ENCODE assay signal across 12 cellular contexts in genomic region chr2:16649353-16650286, GRCh38. TPM values are rescaled to one million over a fixed set of nuclear protein-coding genes. Genes with fewer than 3 reads are reported as not detected.
DNase-seq lines count a peak whose midpoint lies in the region; ATAC-seq and TF ChIP-seq lines count a peak whose summit lies in the region.
"Had no signal": no experiment of that assay in that cellular context is flagged by ENCODE, and none has a peak within 500 bp of the region (broad histone marks: within the 10 kb centered on the region; RNA-seq: fewer than 3 reads in every experiment).

No MANE protein-coding gene starts in this region.

- H3K27me3 Mint-ChIP-seq in activated naive CD8-positive, alpha-beta T cell treated with anti-CD3 and anti-CD28 coated beads, Interleukin-2, amount 50 U/mL, for 24 hours: no peaks in the 10 kb centered on the region
- H3K27me3 Mint-ChIP-seq in activated naive CD8-positive, alpha-beta T cell treated with anti-CD3 and anti-CD28 coated beads for 36 hours: no peaks in the 10 kb centered on the region
- H3K27me3 Mint-ChIP-seq in brain (no peaks in the 10 kb centered on the region), naive B cell (no peaks in the 10 kb centered on the region)

- no peak overlapping the region for H3K4me3 Mint-ChIP-seq in activated naive CD8-positive, alpha-beta T cell treated with anti-CD3 and anti-CD28 coated beads, Interleukin-2, amount 50 U/mL, for 24 hours
- no peak overlapping the region for H3K4me3 Mint-ChIP-seq in activated naive CD8-positive, alpha-beta T cell treated with anti-CD3 and anti-CD28 coated beads for 36 hours
- H3K4me3 Mint-ChIP-seq in brain (peak overlapping the region in 3 of 5 experiments; percentile 28 to 63 (median 38)), naive B cell (peak overlapping the region in 6 of 8 donors; percentile 16 to 88 (median 51))
- H3K4me3 Mint-ChIP-seq: activated T-helper 1 cell treated with anti-CD3 and anti-CD28 coated beads, Interleukin-12 subunit alpha, Interleukin-12 subunit beta, Interleukin-2, Interleukin-4 antibody, amounts not matched to agents 30 ng/mL and 10 ng/mL and 1 ng/mL, durations not matched to agents 14 hours and 24 hours and 36 hours had no signal

- no peaks in the 10 kb centered on the region for H3K9me3 Mint-ChIP-seq in activated naive CD8-positive, alpha-beta T cell treated with anti-CD3 and anti-CD28 coated beads, Interleukin-2, amount 50 U/mL, for 24 hours
- no peaks in the 10 kb centered on the region for H3K9me3 Mint-ChIP-seq in activated naive CD8-positive, alpha-beta T cell treated with anti-CD3 and anti-CD28 coated beads for 36 hours
- H3K9me3 Mint-ChIP-seq in brain: no peaks in the 10 kb centered on the region
- H3K9me3 Mint-ChIP-seq in naive B cell: no peaks in the 10 kb centered on the region
- H3K9me3 Mint-ChIP-seq: activated T-helper 1 cell treated with anti-CD3 and anti-CD28 coated beads, Interleukin-12 subunit alpha, Interleukin-12 subunit beta, Interleukin-2, Interleukin-4 antibody, amounts not matched to agents 30 ng/mL and 10 ng/mL and 1 ng/mL, durations not matched to agents 14 hours and 24 hours and 36 hours had no signal

- ATAC-seq in activated naive CD8-positive, alpha-beta T cell treated with anti-CD3 and anti-CD28 coated beads, Interleukin-2, amount 50 U/mL, for 24 hours: peak; percentile 37
- ATAC-seq in naive B cell (ENCODE audit: low read depth in 2 of 2): no peak
- ATAC-seq in HG02642 (IDR thresholded peaks at IDR 0.05; ENCODE audit: poor library complexity, unreplicated experiment): no peak

- no peak for TF ChIP-seq CTCF in brain (conservative IDR thresholded peaks at IDR 0.05)

- no peaks in the 10 kb centered on the region for H3K36me3 Mint-ChIP-seq in activated naive CD8-positive, alpha-beta T cell treated with anti-CD3 and anti-CD28 coated beads, Interleukin-2, amount 50 U/mL, for 24 hours (ENCODE audit: low read depth)
- no peaks in the 10 kb centered on the region for H3K36me3 Mint-ChIP-seq in activated naive CD8-positive, alpha-beta T cell treated with anti-CD3 and anti-CD28 coated beads for 36 hours
- no peaks in the 10 kb centered on the region for H3K36me3 Mint-ChIP-seq in brain
- peaks cover 0 to 15% of the 10 kb centered on the region in 2 donors for H3K36me3 Mint-ChIP-seq in naive B cell

- H3K4me1 Mint-ChIP-seq in activated naive CD8-positive, alpha-beta T cell treated with anti-CD3 and anti-CD28 coated beads, Interleukin-2, amount 50 U/mL, for 24 hours: peaks cover 31% of the 10 kb centered on the region
- H3K4me1 Mint-ChIP-seq in activated naive CD8-positive, alpha-beta T cell treated with anti-CD3 and anti-CD28 coated beads for 36 hours: no peaks in the 10 kb centered on the region
- H3K4me1 Mint-ChIP-seq in brain (peaks cover 85% of the 10 kb centered on the region), naive B cell (peaks cover 63 to 82% (median 80%) of the 10 kb centered on the region in 3 donors)

- DNase-seq in activated naive CD8-positive, alpha-beta T cell treated with anti-CD3 and anti-CD28 coated beads, Interleukin-2, amount 50 U/mL, for 24 hours: no peak
- DNase-seq in activated naive CD8-positive, alpha-beta T cell treated with anti-CD3 and anti-CD28 coated beads for 36 hours: no peak
- DNase-seq in naive B cell: no peak
- DNase-seq in cerebellum (ENCODE audit: low spot score): no peak
- DNase-seq in NCI-H345 treated with DMSO at 0.1 percent for 48 hours (lab: John Stamatoyannopoulos, UW; ENCODE audit: unreplicated experiment): no peak
- DNase-seq in AG08396 (ENCODE audit: low spot score): no peak
- DNase-seq: colonic mucosa; NCI-H2081; stimulated activated naive CD4-positive, alpha-beta T cell treated with Interleukin-2 at 50 U/mL for 16 hours had no signal

- no peak overlapping the region for H3K27ac Mint-ChIP-seq in activated naive CD8-positive, alpha-beta T cell treated with anti-CD3 and anti-CD28 coated beads, Interleukin-2, amount 50 U/mL, for 24 hours
- H3K27ac Mint-ChIP-seq in activated naive CD8-positive, alpha-beta T cell treated with anti-CD3 and anti-CD28 coated beads for 36 hours: no peak overlapping the region
- H3K27ac Mint-ChIP-seq in brain (peak overlapping the region in 4 of 5 experiments; percentile 51 to 94 (median 89)), naive B cell (peak overlapping the region; percentile 13 to 94 (median 80))
- H3K27ac Mint-ChIP-seq: activated T-helper 1 cell treated with anti-CD3 and anti-CD28 coated beads, Interleukin-12 subunit alpha, Interleukin-12 subunit beta, Interleukin-2, Interleukin-4 antibody, amounts not matched to agents 30 ng/mL and 10 ng/mL and 1 ng/mL, durations not matched to agents 14 hours and 24 hours and 36 hours had no signal

RNA-seq across cellular contexts. Expression of gene CYRIA, which starts 16.0 kb away (rescaled TPM):
- total RNA-seq in activated naive CD8-positive, alpha-beta T cell treated with anti-CD3 and anti-CD28 coated beads for 36 hours: under 1 TPM; 0.14 to 0.16 TPM
- polyA plus RNA-seq in brain (ENCODE audit: insufficient read depth, low read depth, low replicate concordance) (5.7 TPM), naive B cell (ENCODE audit: low read depth in 6 of 6) (10 to 100 TPM; 14.7 to 24.5 (median 17.6) TPM)
- total RNA-seq in cerebellum: 28.2 TPM

Comparison
In these comparisons a context has a peak if more than half of its experiments do, and no peak if none do; other contexts are left out.
1. H3K27ac Mint-ChIP-seq: peak in brain (4 of 5) and naive B cell (6 of 6); none in activated naive CD8-positive, alpha-beta T cell treated with anti-CD3 and anti-CD28 coated beads, Interleukin-2, amount 50 U/mL, for 24 hours (single experiment) and activated naive CD8-positive, alpha-beta T cell treated with anti-CD3 and anti-CD28 coated beads for 36 hours (single experiment).
2. H3K4me3 Mint-ChIP-seq: peak in brain (3 of 5) and naive B cell (6 of 8); none in activated naive CD8-positive, alpha-beta T cell treated with anti-CD3 and anti-CD28 coated beads, Interleukin-2, amount 50 U/mL, for 24 hours (single experiment) and activated naive CD8-positive, alpha-beta T cell treated with anti-CD3 and anti-CD28 coated beads for 36 hours (single experiment).
3. RNA of gene CYRIA, which starts 16.0 kb away (total RNA-seq): 28.2 TPM in cerebellum (single experiment); 0.14 to 0.16 TPM in activated naive CD8-positive, alpha-beta T cell treated with anti-CD3 and anti-CD28 coated beads for 36 hours; every median in the first group is over 10 times any median in the second.